Comparison of ENCODE assay signal across 1 cellular context in the genomic region with DNA sequence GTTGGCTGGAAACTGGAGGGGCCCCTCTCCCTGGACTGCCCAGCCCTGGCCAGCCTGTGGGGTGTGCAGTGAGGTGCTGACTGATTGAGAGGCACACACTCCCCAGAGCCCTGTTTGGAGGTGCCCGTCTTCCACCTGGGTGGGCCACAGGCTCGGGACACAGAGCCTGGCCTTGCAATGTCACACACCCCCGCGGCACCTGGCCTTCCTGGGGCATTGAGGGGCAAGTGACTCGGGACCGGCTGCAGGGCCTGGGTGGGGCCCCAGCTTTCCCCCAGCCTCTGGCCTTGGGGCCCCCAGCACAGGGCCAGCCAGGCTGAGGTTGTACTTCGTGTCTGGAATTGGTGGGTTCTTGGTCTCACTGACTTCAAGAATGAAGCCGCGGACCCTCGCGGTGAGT.
TF ChIP-seq lines count a peak whose summit lies in the region.

No MANE protein-coding gene starts in this region.

TF ChIP-seq in HepG2, 621 proteins besides CTCF, POLR2A, EP300 and RAD21 (continued from another document):
- no peak for TF ChIP-seq ZNF335 (CRISPR knock-in tag; IDR thresholded peaks at IDR 0.05)
- TF ChIP-seq, protein P1, sequence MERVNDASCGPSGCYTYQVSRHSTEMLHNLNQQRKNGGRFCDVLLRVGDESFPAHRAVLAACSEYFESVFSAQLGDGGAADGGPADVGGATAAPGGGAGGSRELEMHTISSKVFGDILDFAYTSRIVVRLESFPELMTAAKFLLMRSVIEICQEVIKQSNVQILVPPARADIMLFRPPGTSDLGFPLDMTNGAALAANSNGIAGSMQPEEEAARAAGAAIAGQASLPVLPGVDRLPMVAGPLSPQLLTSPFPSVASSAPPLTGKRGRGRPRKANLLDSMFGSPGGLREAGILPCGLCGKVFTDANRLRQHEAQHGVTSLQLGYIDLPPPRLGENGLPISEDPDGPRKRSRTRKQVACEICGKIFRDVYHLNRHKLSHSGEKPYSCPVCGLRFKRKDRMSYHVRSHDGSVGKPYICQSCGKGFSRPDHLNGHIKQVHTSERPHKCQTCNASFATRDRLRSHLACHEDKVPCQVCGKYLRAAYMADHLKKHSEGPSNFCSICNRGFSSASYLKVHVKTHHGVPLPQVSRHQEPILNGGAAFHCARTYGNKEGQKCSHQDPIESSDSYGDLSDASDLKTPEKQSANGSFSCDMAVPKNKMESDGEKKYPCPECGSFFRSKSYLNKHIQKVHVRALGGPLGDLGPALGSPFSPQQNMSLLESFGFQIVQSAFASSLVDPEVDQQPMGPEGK (CRISPR knock-in tag; IDR thresholded peaks at IDR 0.05): no peak
